1 cellular context compared by ENCODE assay signal in genomic region chr14:73478684-73479083, GRCh38.
TF ChIP-seq lines count a peak whose summit lies in the region.

No MANE protein-coding gene starts in this region.

TF ChIP-seq in HepG2, 621 proteins besides CTCF, POLR2A, EP300 and RAD21 (continued from another document and continues in another):
- no peak for TF ChIP-seq ZBTB26 (CRISPR knock-in tag; IDR thresholded peaks at IDR 0.05; ENCODE audit: borderline replicate concordance)
- peak; percentile 18 for TF ChIP-seq YY1 (IDR thresholded peaks at IDR 0.05; ENCODE audit: insufficient read depth, insufficient replicate concordance, low read depth, low read length)
- no peak for TF ChIP-seq DZIP1 (CRISPR knock-in tag; IDR thresholded peaks at IDR 0.05)
- TF ChIP-seq ZNF839 (CRISPR knock-in tag; IDR thresholded peaks at IDR 0.05; ENCODE audit: borderline replicate concordance): no peak
- TF ChIP-seq MIER3 (CRISPR knock-in tag; IDR thresholded peaks at IDR 0.05; ENCODE audit: borderline replicate concordance): no peak
- no peak for TF ChIP-seq ZNF547 (CRISPR knock-in tag; IDR thresholded peaks at IDR 0.05)
- TF ChIP-seq HDAC6 (IDR thresholded peaks at IDR 0.05; ENCODE audit: low read depth, low read length): no peak
- TF ChIP-seq HNRNPH1 (optimal IDR thresholded peaks at IDR 0.05; ENCODE audit: low read depth, low read length): no peak
- no peak for TF ChIP-seq ZNF138 (CRISPR knock-in tag; IDR thresholded peaks at IDR 0.05; ENCODE audit: low read depth)
- TF ChIP-seq ELK4 (CRISPR knock-in tag; IDR thresholded peaks at IDR 0.05; ENCODE audit: borderline replicate concordance): no peak
- TF ChIP-seq HNF4G (IDR thresholded peaks at IDR 0.05; ENCODE audit: borderline replicate concordance, low read depth, low read length): peak; percentile 87
- TF ChIP-seq HNF4G (CRISPR knock-in tag; IDR thresholded peaks at IDR 0.05; ENCODE audit: borderline replicate concordance, low read depth): peak; percentile 76
- TF ChIP-seq MAFG (CRISPR knock-in tag; IDR thresholded peaks at IDR 0.05): no peak
- TF ChIP-seq HMG20A (CRISPR knock-in tag; IDR thresholded peaks at IDR 0.05; ENCODE audit: borderline replicate concordance): 0 out of 2 replicates have a peak, but pooled peaks have one; percentile 31
- TF ChIP-seq ZSCAN21 (CRISPR knock-in tag; IDR thresholded peaks at IDR 0.05; ENCODE audit: borderline replicate concordance): no peak
- TF ChIP-seq ZNF572 (CRISPR knock-in tag; IDR thresholded peaks at IDR 0.05): no peak
- TF ChIP-seq PHF20 (CRISPR knock-in tag; IDR thresholded peaks at IDR 0.05): no peak
- peak; percentile 36; the same call in 1 of the 2 replicates for TF ChIP-seq MNT (IDR thresholded peaks at IDR 0.05)
- TF ChIP-seq ZFP37 (CRISPR knock-in tag; IDR thresholded peaks at IDR 0.05; ENCODE audit: borderline replicate concordance): no peak
- TF ChIP-seq BCLAF1 (IDR thresholded peaks at IDR 0.05): no peak
- no peak for TF ChIP-seq SP140L (CRISPR knock-in tag; IDR thresholded peaks at IDR 0.05; ENCODE audit: borderline replicate concordance)
- no peak for TF ChIP-seq PBX3 (CRISPR knock-in tag; IDR thresholded peaks at IDR 0.05; ENCODE audit: borderline replicate concordance)
- TF ChIP-seq ZNF7 (CRISPR knock-in tag; IDR thresholded peaks at IDR 0.05): no peak
- TF ChIP-seq ZBTB46 (CRISPR knock-in tag; IDR thresholded peaks at IDR 0.05; ENCODE audit: borderline replicate concordance): no peak
- TF ChIP-seq MXI1 (IDR thresholded peaks at IDR 0.05; ENCODE audit: borderline replicate concordance, low read depth, low read length): 0 out of 3 replicates have a peak, but pooled peaks have one; percentile 35
- TF ChIP-seq MEIS1 (CRISPR knock-in tag; IDR thresholded peaks at IDR 0.05; ENCODE audit: borderline replicate concordance): peak; percentile 25; the same call in 1 of the 2 replicates
- no peak for TF ChIP-seq ZNF512 (CRISPR knock-in tag; IDR thresholded peaks at IDR 0.05)
- TF ChIP-seq HDAC1 (CRISPR knock-in tag; IDR thresholded peaks at IDR 0.05): peak; percentile 23; the same call in 1 of the 2 replicates
- no peak for TF ChIP-seq ZNF891 (CRISPR knock-in tag; IDR thresholded peaks at IDR 0.05)
- TF ChIP-seq ZBTB49 (CRISPR knock-in tag; IDR thresholded peaks at IDR 0.05; ENCODE audit: borderline replicate concordance): no peak
- TF ChIP-seq ZNF275 (CRISPR knock-in tag; IDR thresholded peaks at IDR 0.05; ENCODE audit: borderline replicate concordance): no peak
- no peak for TF ChIP-seq ZNF737 (CRISPR knock-in tag; IDR thresholded peaks at IDR 0.05; ENCODE audit: borderline replicate concordance)
- TF ChIP-seq HNF4A (CRISPR knock-in tag; IDR thresholded peaks at IDR 0.05): peak; percentile 85
- no peak for TF ChIP-seq ZNF354B (CRISPR knock-in tag; IDR thresholded peaks at IDR 0.05)
- TF ChIP-seq TFDP2 (CRISPR knock-in tag; IDR thresholded peaks at IDR 0.05): 0 out of 2 replicates have a peak, but pooled peaks have one; percentile 29
- TF ChIP-seq TBX3 (IDR thresholded peaks at IDR 0.05; ENCODE audit: borderline replicate concordance): no peak
- no peak for TF ChIP-seq ATRX (CRISPR knock-in tag; IDR thresholded peaks at IDR 0.05; ENCODE audit: borderline replicate concordance)
